In genomic region chr4:27046851-27047250, GRCh38 we compare ENCODE assay signal across 24 cellular contexts.
"Had no signal": no experiment of that assay in that cellular context is flagged by ENCODE, and none has a peak within 500 bp of the region (broad histone marks: within the 10 kb centered on the region; RNA-seq: fewer than 3 reads in every experiment).

No MANE protein-coding gene starts in this region.

- ATAC-seq: esophagus mucosa; left cardiac atrium; naive thymus-derived CD8-positive, alpha-beta T cell; pancreas; stimulated activated effector memory CD8-positive, alpha-beta T cell treated with anti-CD3 and anti-CD28 coated beads, Interleukin-12 subunit alpha, Interleukin-12 subunit beta, amount 100 ng/mL, for 72 hours; stimulated activated naive CD8-positive, alpha-beta T cell treated with anti-CD3 and anti-CD28 coated beads, Interleukin-15, amount 100 ng/mL, for 72 hours had no signal

- DNase-seq: activated CD4-positive, alpha-beta T cell treated with anti-CD3 and anti-CD28 coated beads for 4 hours; activated CD4-positive, alpha-beta T cell treated with anti-CD3 and anti-CD28 coated beads, Interleukin-2, amount 50 U/mL, for 4 hours; activated effector memory CD4-positive, alpha-beta T cell treated with Interleukin-2 at 50 U/mL for 16 hours; activated naive CD4-positive, alpha-beta T cell treated with Interleukin-2 at 50 U/mL for 16 hours; anterior cingulate cortex; endodermal cell; foreskin fibroblast; head of caudate nucleus; hippocampal formation; left cardiac atrium; midbrain; naive thymus-derived CD8-positive, alpha-beta T cell; nucleus accumbens; pancreas; retina; sigmoid colon; small intestine; stimulated activated CD4-positive, alpha-beta T cell treated with anti-CD3 and anti-CD28 coated beads, Interleukin-4, amount 100 ng/mL, for 24 hours; stimulated activated naive CD8-positive, alpha-beta T cell treated with anti-CD3 and anti-CD28 coated beads, Interleukin-15, amount 100 ng/mL, for 72 hours; substantia nigra; thyroid gland; upper lobe of left lung had no signal
